ENCODE assay signal across 1 cellular context in the genomic region with DNA sequence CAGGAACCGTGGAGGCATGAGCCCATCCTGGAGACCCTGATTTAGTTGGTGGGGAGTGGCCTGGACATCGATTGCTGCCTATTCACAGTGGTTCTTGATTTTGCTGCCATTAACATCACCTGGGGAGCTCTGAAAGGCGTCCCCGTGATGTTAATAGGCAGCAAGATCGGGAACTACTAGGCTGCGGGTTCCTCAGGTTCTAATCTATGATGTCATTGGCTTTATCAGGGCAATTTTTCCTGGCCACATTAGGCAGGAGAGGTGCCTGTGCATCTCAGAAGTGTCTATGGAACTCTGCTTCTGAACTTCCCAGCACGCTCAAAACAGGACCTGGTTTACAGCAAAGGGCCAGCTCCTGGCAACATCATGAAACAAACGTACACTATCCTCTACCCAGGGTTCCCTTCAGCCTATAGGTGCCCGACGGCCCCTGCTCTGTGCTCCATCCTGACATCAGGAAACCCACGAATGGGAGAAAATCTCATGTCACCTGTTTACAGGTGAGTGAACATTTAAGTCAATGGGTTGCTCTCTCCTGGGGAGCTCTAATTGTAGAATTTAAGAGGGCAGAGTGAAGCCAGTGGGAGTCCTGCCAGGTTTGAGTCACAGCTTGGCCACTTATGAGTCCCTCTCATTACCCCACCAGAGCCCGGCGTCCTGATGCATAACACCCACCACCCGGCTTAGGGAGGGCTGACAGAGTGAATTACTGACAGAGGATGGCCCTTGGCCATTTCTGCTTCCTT.
TF ChIP-seq lines count a peak whose summit lies in the region.

No MANE protein-coding gene starts in this region.

TF ChIP-seq in K562, 482 proteins besides CTCF, POLR2A, EP300 and RAD21:
- no peak for TF ChIP-seq OTX1 (CRISPR knock-in tag; IDR thresholded peaks at IDR 0.05)
- TF ChIP-seq SNIP1 (IDR thresholded peaks at IDR 0.05; ENCODE audit: low read depth): no peak
- no peak for TF ChIP-seq RB1 (IDR thresholded peaks at IDR 0.05; ENCODE audit: low read depth)
- TF ChIP-seq PML (IDR thresholded peaks at IDR 0.05; ENCODE audit: low read length): no peak
- TF ChIP-seq ATF7 (IDR thresholded peaks at IDR 0.05): peak; percentile 81
- no peak for TF ChIP-seq TCF7L2 (IDR thresholded peaks at IDR 0.05; ENCODE audit: low read depth, low read length)
TF ChIP-seq in K562: peak in this region for 1.
